In the genomic region with DNA sequence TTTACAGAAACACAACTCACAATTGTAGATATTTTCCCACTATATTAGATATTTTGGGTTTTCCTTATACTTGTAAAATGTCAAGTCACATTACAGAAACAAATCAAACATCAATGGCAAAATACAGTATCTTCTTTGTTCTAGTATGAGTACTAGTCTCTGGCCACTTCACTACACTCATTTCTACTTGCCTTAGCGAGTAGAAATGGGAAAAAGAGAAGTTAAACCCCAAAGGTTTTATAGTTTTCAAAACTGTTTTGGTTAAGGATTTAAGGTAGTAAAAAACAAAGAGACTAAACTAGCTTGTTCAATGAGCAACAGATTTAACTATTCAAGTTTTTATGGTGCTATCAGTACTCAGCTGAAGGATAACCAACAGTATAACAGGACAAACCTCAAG, we compare ENCODE assay signal across 14 cellular contexts.
DNase-seq lines count a peak whose midpoint lies in the region; ATAC-seq and TF ChIP-seq lines count a peak whose summit lies in the region.
"Had no signal": no experiment of that assay in that cellular context is flagged by ENCODE, and none has a peak within 500 bp of the region (broad histone marks: within the 10 kb centered on the region; RNA-seq: fewer than 3 reads in every experiment).

No MANE protein-coding gene starts in this region.

- H2AK9ac ChIP-seq in IMR-90 (replicated peaks; ENCODE audit: low read depth, low read length, poor library complexity) = no peak overlapping the region

- H2BK15ac ChIP-seq in IMR-90 (ENCODE audit: low read depth, low read length) (no peak overlapping the region), mesenchymal stem cell (ENCODE audit: low read depth, poor library complexity, severe bottlenecking) (no peak overlapping the region)

- TF ChIP-seq POLR2A in IMR-90 (IDR thresholded peaks at IDR 0.05; ENCODE audit: low read depth, low read length) (no peak), suprapubic skin (IDR thresholded peaks at IDR 0.05) (no peak)

- H3K4me2 ChIP-seq in IMR-90 (ENCODE audit: low read depth, low read length) (no peak overlapping the region), mesenchymal stem cell (ENCODE audit: low read length, poor library complexity, severe bottlenecking) (no peak overlapping the region)

- H2BK120ac ChIP-seq in IMR-90 (ENCODE audit: low read depth, low read length) (no peak overlapping the region), mesenchymal stem cell (ENCODE audit: low read depth, low read length) (no peak overlapping the region)

- H3K9me3 ChIP-seq in IMR-90 (ENCODE audit: control insufficient read depth, insufficient read depth, low read length) (no peaks in the 10 kb centered on the region), mesenchymal stem cell (ENCODE audit: control insufficient read depth, low read length) (no peaks in the 10 kb centered on the region), suprapubic skin (no peaks in the 10 kb centered on the region)
- H3K9me3 ChIP-seq: gastroesophageal sphincter had no signal

- H3K27ac ChIP-seq in IMR-90 (ENCODE audit: insufficient read depth, low read length) (no peak overlapping the region), mesenchymal stem cell (ENCODE audit: low read length, poor library complexity, severe bottlenecking) (no peak overlapping the region), suprapubic skin (peak overlapping the region; percentile 16)

- no peak for ATAC-seq in IMR-90 (ENCODE audit: low read depth)
- no peak for ATAC-seq in GM19035 (IDR thresholded peaks at IDR 0.05; ENCODE audit: unreplicated experiment)
- ATAC-seq: gastroesophageal sphincter, left ventricle myocardium superior, T-cell had no signal

- H3K23ac ChIP-seq in IMR-90 (ENCODE audit: low read depth, low read length) = no peak overlapping the region
- no peak overlapping the region for H3K23ac ChIP-seq in mesenchymal stem cell (ENCODE audit: low read length in 2 of 2)

- H3K4me1 ChIP-seq in IMR-90 (ENCODE audit: control insufficient read depth, insufficient read depth, low read length) (no peaks in the 10 kb centered on the region; the same call in 1 of the 2 replicates), mesenchymal stem cell (ENCODE audit: control insufficient read depth, insufficient read depth, low read depth, low read length) (no peaks in the 10 kb centered on the region), suprapubic skin (peaks cover 19% of the 10 kb centered on the region)

- CTCF ChIA-PET in IMR-90 (lab: Yijun Ruan, JAX) = no interaction called here

- WGBS in IMR-90 (ENCODE audit: extremely low coverage in 2 of 2, insufficient read length in 1 of 2), 2 experiments = no CpG with 5 or more reads among the region's 1 CpG
- WGBS in mesenchymal stem cell = no CpG with 5 or more reads among the region's 1 CpG
- 77% methylated on average over 1 of the region's 1 CpG for WGBS in suprapubic skin

- no peak overlapping the region for H4K5ac ChIP-seq in IMR-90 (ENCODE audit: low read depth, low read length)

- H3K4ac ChIP-seq in IMR-90 (ENCODE audit: low read depth, low read length) = no peak overlapping the region
- no peak overlapping the region for H3K4ac ChIP-seq in mesenchymal stem cell (ENCODE audit: low read depth in 1 of 2, low read length in 2 of 2)

- H3K9ac ChIP-seq in IMR-90 (ENCODE audit: low read depth, low read length) (no peak overlapping the region), mesenchymal stem cell (ENCODE audit: low read length) (peak overlapping the region; percentile 56)

- TF ChIP-seq CTCF in IMR-90 (conservative IDR thresholded peaks at IDR 0.05; ENCODE audit: low read depth, low read length) = no peak
- TF ChIP-seq CTCF in suprapubic skin (IDR thresholded peaks at IDR 0.05) = no peak

- H4K91ac ChIP-seq in IMR-90 (ENCODE audit: insufficient read depth, low read depth, low read length) (no peak overlapping the region), mesenchymal stem cell (ENCODE audit: low read length) (no peak overlapping the region)

- no peak for TF ChIP-seq EP300 in suprapubic skin (IDR thresholded peaks at IDR 0.05)

- in situ Hi-C loops in IMR-90 (cut with MboI; ENCODE audit: low sequenced_read_pairs) = loop anchor here (25.0 kb wide), 1 partner anchor 446 kb away; no protein-coding TSS in a partner anchor
- in situ Hi-C loops in SK-MEL-5 (cut with HindIII; ENCODE audit: low pct_unique_long_range_greater_than_20kb, low sequenced_read_pairs) = no loop called here

- H3K36me3 ChIP-seq in IMR-90 (ENCODE audit: control insufficient read depth, insufficient read depth, low read length) = peaks cover 36% of the 10 kb centered on the region
- peaks cover 9 to 88% of the 10 kb centered on the region in 2 experiments for H3K36me3 ChIP-seq in mesenchymal stem cell (ENCODE audit: control insufficient read depth in 1 of 2, insufficient read depth in 2 of 2, low read depth in 1 of 2, low read length in 2 of 2)
- H3K36me3 ChIP-seq in suprapubic skin = peaks cover 52% of the 10 kb centered on the region

- no peak overlapping the region for H3K56ac ChIP-seq in IMR-90 (ENCODE audit: extremely low read depth, insufficient read depth, low read length)

- no peaks in the 10 kb centered on the region for H3K27me3 ChIP-seq in IMR-90 (ENCODE audit: control insufficient read depth, insufficient read depth, low read length)
- H3K27me3 ChIP-seq in mesenchymal stem cell (ENCODE audit: control insufficient read depth in 1 of 2, insufficient read depth in 1 of 2, low read length in 2 of 2) = no peaks in the 10 kb centered on the region
- H3K27me3 ChIP-seq in suprapubic skin = no peaks in the 10 kb centered on the region
- H3K27me3 ChIP-seq: gastroesophageal sphincter had no signal

- no TSS peak for BruUV-seq in IMR-90 (replicated peaks; lab: Mats Ljungman, UMichigan)

- POLR2A ChIA-PET in IMR-90 (lab: Charles Lee; ENCODE audit: unreplicated experiment) = no interaction called here

- no peak overlapping the region for H3K14ac ChIP-seq in IMR-90 (replicated peaks; ENCODE audit: low read depth, low read length)
- H3K14ac ChIP-seq in mesenchymal stem cell (ENCODE audit: low read length in 2 of 2) = no peak overlapping the region

- intact Hi-C loops in IMR-90 (cut with micrococcal nuclease) = no loop called here

- H2AK5ac ChIP-seq in IMR-90 (ENCODE audit: low read depth, low read length) (no peak overlapping the region), mesenchymal stem cell (ENCODE audit: low read length, severe bottlenecking) (no peak overlapping the region)

- no peak for TF ChIP-seq RAD21 in IMR-90 (IDR thresholded peaks at IDR 0.05; ENCODE audit: low read length)

- H4K8ac ChIP-seq in IMR-90 (ENCODE audit: low read depth in 2 of 2, low read length in 2 of 2) (no peak overlapping the region), mesenchymal stem cell (ENCODE audit: low read length) (no peak overlapping the region)

- H2AFZ ChIP-seq in IMR-90 (replicated peaks; ENCODE audit: low read length, poor library complexity) (no peak overlapping the region), mesenchymal stem cell (ENCODE audit: low read depth, low read length) (no peak overlapping the region)

- no peak overlapping the region for H3K18ac ChIP-seq in IMR-90 (ENCODE audit: low read depth, low read length)
- H3K18ac ChIP-seq in mesenchymal stem cell (ENCODE audit: low read depth in 1 of 2, low read length in 2 of 2) = no peak overlapping the region

- dilution Hi-C loops in IMR-90 (cut with HindIII; ENCODE audit: low sequenced_read_pairs, unreplicated experiment) = no loop called here

- no peak overlapping the region for H3K4me3 ChIP-seq in IMR-90 (ENCODE audit: insufficient read depth, low read depth, low read length)
- H3K4me3 ChIP-seq in mesenchymal stem cell (ENCODE audit: insufficient read depth in 1 of 2, low read depth in 1 of 2, low read length in 2 of 2) = peak overlapping the region in 1 of 2 experiments; percentile 3
- no peak overlapping the region for H3K4me3 ChIP-seq in suprapubic skin
- H3K4me3 ChIP-seq: gastroesophageal sphincter had no signal

- H3K79me1 ChIP-seq in IMR-90 (ENCODE audit: low read depth in 1 of 2, low read length in 2 of 2) (peaks cover 17 to 33% of the 10 kb centered on the region in 2 experiments), mesenchymal stem cell (replicated peaks; ENCODE audit: low read length, poor library complexity, severe bottlenecking) (peaks cover 14% of the 10 kb centered on the region)

- DNase-seq in IMR-90 (no peak), SK-MEL-5 (ENCODE audit: low read depth, low spot score) (peak; percentile 60), mesenchymal stem cell (no peak), suprapubic skin (ENCODE audit: low spot score in 2 of 2) (no peak), hypothalamus (lab: John Stamatoyannopoulos, UW) (no peak), HuH-7.5 (ENCODE audit: low spot score) (no peak)
- DNase-seq: activated effector memory CD4-positive, alpha-beta T cell treated with Interleukin-2 at 50 U/mL for 16 hours; amygdala; left ventricle myocardium superior; NCI-H187 treated with DMSO at 0.1 percent for 48 hours; NCI-H510A treated with DMSO at 0.1 percent for 48 hours; T-cell had no signal

- peaks cover 2% of the 10 kb centered on the region; the same call in 1 of the 2 replicates for H3K9me1 ChIP-seq in IMR-90 (ENCODE audit: insufficient read depth, low read length)

- H2BK12ac ChIP-seq in mesenchymal stem cell (ENCODE audit: low read length in 2 of 2) = no peak overlapping the region

- no peaks in the 10 kb centered on the region for H4K20me1 ChIP-seq in IMR-90 (ENCODE audit: insufficient read depth, low read length)

- peak overlapping the region; percentile 36 for H2BK5ac ChIP-seq in IMR-90 (ENCODE audit: low read depth, low read length, poor library complexity, severe bottlenecking)
- no peak overlapping the region for H2BK5ac ChIP-seq in mesenchymal stem cell (ENCODE audit: low read depth, low read length, poor library complexity, severe bottlenecking)

- H2BK20ac ChIP-seq in IMR-90 (ENCODE audit: low read depth, low read length) = no peak overlapping the region

TF ChIP-seq in IMR-90, 13 proteins besides CTCF, POLR2A, EP300 and RAD21:
- TF ChIP-seq MAFK (IDR thresholded peaks at IDR 0.05; ENCODE audit: low read depth, low read length) (no peak), SMC3 (IDR thresholded peaks at IDR 0.05; ENCODE audit: low read depth, low read length) (no peak), CEBPB (IDR thresholded peaks at IDR 0.05; ENCODE audit: low read depth, low read length) (no peak)
- TF ChIP-seq, protein P1, sequence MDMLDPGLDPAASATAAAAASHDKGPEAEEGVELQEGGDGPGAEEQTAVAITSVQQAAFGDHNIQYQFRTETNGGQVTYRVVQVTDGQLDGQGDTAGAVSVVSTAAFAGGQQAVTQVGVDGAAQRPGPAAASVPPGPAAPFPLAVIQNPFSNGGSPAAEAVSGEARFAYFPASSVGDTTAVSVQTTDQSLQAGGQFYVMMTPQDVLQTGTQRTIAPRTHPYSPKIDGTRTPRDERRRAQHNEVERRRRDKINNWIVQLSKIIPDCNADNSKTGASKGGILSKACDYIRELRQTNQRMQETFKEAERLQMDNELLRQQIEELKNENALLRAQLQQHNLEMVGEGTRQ (IDR thresholded peaks at IDR 0.05; ENCODE audit: low read depth, low read length) = no peak
